In genomic region chr13:101624981-101625380, GRCh38 we compare ENCODE assay signal across 1 cellular context.
TF ChIP-seq lines count a peak whose summit lies in the region.

No MANE protein-coding gene starts in this region.

TF ChIP-seq in GM23338, 12 proteins besides CTCF, POLR2A, EP300 and RAD21 (continued from another document):
- no peak for TF ChIP-seq POLR2AphosphoS5 (IDR thresholded peaks at IDR 0.05; ENCODE audit: low read depth)
